Comparison of ENCODE assay signal across 11 cellular contexts in genomic region chr16:10312784-10313724, GRCh38.
DNase-seq lines count a peak whose midpoint lies in the region; ATAC-seq, FAIRE-seq and TF ChIP-seq lines count a peak whose summit lies in the region.
"Had no signal": no experiment of that assay in that cellular context is flagged by ENCODE, and none has a peak within 500 bp of the region (broad histone marks: within the 10 kb centered on the region; RNA-seq: fewer than 3 reads in every experiment).

No MANE protein-coding gene starts in this region.

- FAIRE-seq in GM12891 (lab: Jason Lieb, UNC) (peak; percentile 5), H54 (lab: Jason Lieb, UNC) (no peak)

- 53 to 59% methylated on average over 7 of the region's 7 CpGs for WGBS in body of pancreas, 2 donors

- H3K4me1 ChIP-seq in body of pancreas: peaks cover 13% of the 10 kb centered on the region
- no peaks in the 10 kb centered on the region for H3K4me1 ChIP-seq in BE2C

- TF ChIP-seq CTCF in body of pancreas (IDR thresholded peaks at IDR 0.05) (no peak), BE2C (IDR thresholded peaks at IDR 0.05; ENCODE audit: low read depth, low read length) (no peak)

- H3K4me3 ChIP-seq in body of pancreas: no peak overlapping the region
- H3K4me3 ChIP-seq in BE2C (ENCODE audit: low read depth, low read length): no peak overlapping the region

- H3K27me3 ChIP-seq in body of pancreas (no peaks in the 10 kb centered on the region), BE2C (no peaks in the 10 kb centered on the region)

- H3K36me3 ChIP-seq in body of pancreas (replicated peaks in 1 of 2; ENCODE audit: insufficient read depth in 1 of 2, low read depth in 2 of 2): no peaks in the 10 kb centered on the region
- H3K36me3 ChIP-seq in BE2C: no peaks in the 10 kb centered on the region

- DNase-seq in GM12891 (ENCODE audit: insufficient read length, low spot score) (no peak), body of pancreas (no peak), H54 (ENCODE audit: insufficient read length, low spot score) (no peak), HuH-7 (ENCODE audit: low spot score) (no peak), BE2C (no peak)
- DNase-seq in activated CD4-positive, alpha-beta T cell treated with anti-CD3 and anti-CD28 coated beads, Interleukin-2, amount 50 U/mL, for 1 hour: no peak
- DNase-seq: activated T-cell treated with anti-CD3 and anti-CD28 coated beads, Interleukin-2, amount 50 U/mL, for 72 hours; C1 segment of cervical spinal cord; SK-N-SH had no signal

- H3K9me3 ChIP-seq in body of pancreas (no peaks in the 10 kb centered on the region), BE2C (no peaks in the 10 kb centered on the region)
- H3K9me3 ChIP-seq: SK-N-SH had no signal

- TF ChIP-seq POLR2A in GM12891 (IDR thresholded peaks at IDR 0.05; ENCODE audit: low read depth, low read length) (no peak), body of pancreas (IDR thresholded peaks at IDR 0.05) (no peak), H54 (IDR thresholded peaks at IDR 0.05; ENCODE audit: low read depth, low read length) (no peak)

- intact Hi-C loops in body of pancreas (cut with DNase I): no loop called here

- no peak overlapping the region for H3K27ac ChIP-seq in body of pancreas

- ATAC-seq in GM21360 (IDR thresholded peaks at IDR 0.05; ENCODE audit: unreplicated experiment) (peak; percentile 79), HG03097 (IDR thresholded peaks at IDR 0.05; ENCODE audit: low FRiP score, unreplicated experiment) (peak; percentile 89), body of pancreas (peak; percentile 33)
- ATAC-seq: activated T-cell treated with anti-CD3 and anti-CD28 coated beads, Interleukin-2, amount 50 U/mL, for 72 hours had no signal

TF ChIP-seq in GM12891, 5 proteins besides CTCF, POLR2A, EP300 and RAD21:
- TF ChIP-seq PAX5 (IDR thresholded peaks at IDR 0.05; ENCODE audit: insufficient read depth, low read length, severe bottlenecking): peak; percentile 16
- TF ChIP-seq TAF1 (IDR thresholded peaks at IDR 0.05; ENCODE audit: low read depth, low read length): no peak
- TF ChIP-seq POU2F2 (IDR thresholded peaks at IDR 0.05; ENCODE audit: low read depth, low read length): no peak
- TF ChIP-seq SPI1 (IDR thresholded peaks at IDR 0.05; ENCODE audit: low read depth, low read length): peak; percentile 41
- TF ChIP-seq POLR2AphosphoS5 (IDR thresholded peaks at IDR 0.05; ENCODE audit: low read depth, low read length): no peak

Comparison
In these comparisons a context has a peak if more than half of its experiments do, and no peak if none do; other contexts are left out.
1. ATAC-seq: peak in every context shown above with its lines; median percentile 89 in HG03097; 79 in GM21360; 33 in body of pancreas.